ENCODE assay signal across 1 cellular context in the genomic region with DNA sequence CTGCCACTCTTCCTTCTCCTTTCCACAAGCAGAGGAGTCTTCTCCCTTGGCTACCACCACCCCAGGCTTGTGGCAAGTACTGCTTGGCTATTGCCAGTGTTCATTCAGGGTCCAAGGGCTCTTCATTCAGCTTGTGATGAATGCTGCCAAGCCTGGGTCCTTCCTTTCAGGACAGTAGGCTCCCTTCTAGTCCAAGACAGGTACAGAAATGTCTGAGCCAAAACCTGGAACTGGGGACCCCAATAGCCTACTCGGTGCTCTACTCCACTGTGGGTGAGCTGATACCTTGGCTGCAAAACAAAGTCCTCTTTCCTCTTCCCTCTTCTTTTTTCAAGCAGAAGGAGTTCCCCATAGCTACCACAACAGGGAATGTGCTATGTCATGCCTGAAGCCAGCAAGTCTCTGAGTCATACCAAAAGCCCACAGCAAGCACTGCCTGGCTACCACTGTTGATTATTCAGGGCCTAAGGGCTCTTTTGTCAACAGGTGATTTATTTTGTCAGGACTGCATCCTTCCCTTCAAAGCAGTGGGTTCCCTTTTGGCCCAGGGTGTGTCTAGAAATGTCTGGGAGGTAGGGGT.
TF ChIP-seq lines count a peak whose summit lies in the region.

No MANE protein-coding gene starts in this region.

TF ChIP-seq in A549, 52 proteins besides CTCF, POLR2A, EP300 and RAD21 (continued from another document):
- TF ChIP-seq, protein P1, sequence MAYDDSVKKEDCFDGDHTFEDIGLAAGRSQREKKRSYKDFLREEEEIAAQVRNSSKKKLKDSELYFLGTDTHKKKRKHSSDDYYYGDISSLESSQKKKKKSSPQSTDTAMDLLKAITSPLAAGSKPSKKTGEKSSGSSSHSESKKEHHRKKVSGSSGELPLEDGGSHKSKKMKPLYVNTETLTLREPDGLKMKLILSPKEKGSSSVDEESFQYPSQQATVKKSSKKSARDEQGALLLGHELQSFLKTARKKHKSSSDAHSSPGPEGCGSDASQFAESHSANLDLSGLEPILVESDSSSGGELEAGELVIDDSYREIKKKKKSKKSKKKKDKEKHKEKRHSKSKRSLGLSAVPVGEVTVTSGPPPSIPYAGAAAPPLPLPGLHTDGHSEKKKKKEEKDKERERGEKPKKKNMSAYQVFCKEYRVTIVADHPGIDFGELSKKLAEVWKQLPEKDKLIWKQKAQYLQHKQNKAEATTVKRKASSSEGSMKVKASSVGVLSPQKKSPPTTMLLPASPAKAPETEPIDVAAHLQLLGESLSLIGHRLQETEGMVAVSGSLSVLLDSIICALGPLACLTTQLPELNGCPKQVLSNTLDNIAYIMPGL (CRISPR knock-in tag; IDR thresholded peaks at IDR 0.05; ENCODE audit: borderline replicate concordance) = no peak
- TF ChIP-seq HEYL (CRISPR knock-in tag; IDR thresholded peaks at IDR 0.05) = no peak
- TF ChIP-seq FOXS1 (CRISPR knock-in tag; IDR thresholded peaks at IDR 0.05) = no peak
- TF ChIP-seq ZC3H11A (IDR thresholded peaks at IDR 0.05) = no peak
- TF ChIP-seq NPAS2 (CRISPR knock-in tag; IDR thresholded peaks at IDR 0.05; ENCODE audit: borderline replicate concordance) = no peak
- TF ChIP-seq MAFK (IDR thresholded peaks at IDR 0.05; ENCODE audit: partially characterized antibody) = peak; percentile 99
- TF ChIP-seq CEBPB (IDR thresholded peaks at IDR 0.05) = no peak
- TF ChIP-seq, protein P2, sequence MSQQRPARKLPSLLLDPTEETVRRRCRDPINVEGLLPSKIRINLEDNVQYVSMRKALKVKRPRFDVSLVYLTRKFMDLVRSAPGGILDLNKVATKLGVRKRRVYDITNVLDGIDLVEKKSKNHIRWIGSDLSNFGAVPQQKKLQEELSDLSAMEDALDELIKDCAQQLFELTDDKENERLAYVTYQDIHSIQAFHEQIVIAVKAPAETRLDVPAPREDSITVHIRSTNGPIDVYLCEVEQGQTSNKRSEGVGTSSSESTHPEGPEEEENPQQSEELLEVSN (IDR thresholded peaks at IDR 0.05; ENCODE audit: borderline replicate concordance, low read depth) = peak; percentile 21; the same call in 1 of the 2 replicates
- no peak for TF ChIP-seq CBX8 (IDR thresholded peaks at IDR 0.05)
- no peak; a peak in 1 of 5 replicates for TF ChIP-seq JUN (IDR thresholded peaks at IDR 0.05)
- no peak for TF ChIP-seq ZNF302 (CRISPR knock-in tag; IDR thresholded peaks at IDR 0.05)
TF ChIP-seq in A549: peak in this region for 6.
